Comparison of ENCODE assay signal across 9 cellular contexts in the genomic region with DNA sequence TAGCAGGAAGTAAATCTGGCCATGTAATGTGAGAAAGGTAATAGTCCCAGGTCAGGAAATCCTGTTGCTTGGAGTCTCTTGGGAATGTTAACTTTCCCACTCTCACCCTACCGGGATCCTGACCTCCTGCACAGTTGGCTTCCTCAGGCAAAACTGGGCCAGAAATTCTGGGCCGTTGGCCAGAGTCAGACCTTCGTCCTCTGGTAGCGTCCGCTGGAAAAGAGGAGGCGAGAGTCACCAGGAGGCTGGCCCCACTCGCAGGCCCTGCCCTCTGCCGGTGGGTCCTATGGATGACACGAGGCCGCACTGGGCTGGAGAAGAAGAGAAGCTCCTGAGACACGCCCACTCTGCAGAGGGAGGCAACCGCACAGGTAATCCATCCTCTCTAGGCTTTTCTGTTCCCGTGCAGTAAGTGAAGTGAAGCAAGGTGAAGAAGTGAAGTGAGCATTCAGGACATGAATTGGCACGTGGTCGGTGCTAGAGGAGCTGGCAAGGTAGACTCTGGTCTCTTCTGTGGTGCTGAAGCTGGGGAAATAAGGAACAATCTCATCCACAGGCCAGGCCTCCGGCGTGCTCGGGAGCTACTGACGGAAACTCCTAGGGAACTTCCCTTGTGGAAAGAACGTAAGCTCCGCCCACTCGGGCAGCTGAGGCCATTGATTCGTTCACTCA.
DNase-seq lines count a peak whose midpoint lies in the region; ATAC-seq, FAIRE-seq and TF ChIP-seq lines count a peak whose summit lies in the region.
"Had no signal": no experiment of that assay in that cellular context is flagged by ENCODE, and none has a peak within 500 bp of the region (broad histone marks: within the 10 kb centered on the region; RNA-seq: fewer than 3 reads in every experiment).

No MANE protein-coding gene starts in this region.

- no peak for FAIRE-seq in H54 (lab: Jason Lieb, UNC)
- FAIRE-seq: frontal cortex had no signal

- no peak for TF ChIP-seq POLR2A in H54 (IDR thresholded peaks at IDR 0.05; ENCODE audit: low read depth, low read length)

- H3K27me3 Mint-ChIP-seq in stimulated activated memory B cell treated with anti-CD40 and anti-IgM and Interleukin-4, amounts not matched to agents 10 μg/mL and 1 μg/mL and 100 μg/mL, for 72 hours: peaks cover 52% of the 10 kb centered on the region

- no peaks in the 10 kb centered on the region for H3K9me3 Mint-ChIP-seq in stimulated activated effector memory CD8-positive, alpha-beta T cell treated with anti-CD3 and anti-CD28 coated beads, Interleukin-12 subunit alpha, Interleukin-12 subunit beta, amount 100 ng/mL, for 72 hours
- no peaks in the 10 kb centered on the region for H3K9me3 Mint-ChIP-seq in stimulated activated memory B cell treated with anti-CD40 and anti-IgM and Interleukin-4, amounts not matched to agents 10 μg/mL and 1 μg/mL and 100 μg/mL, for 72 hours

- ATAC-seq in stimulated activated effector memory CD8-positive, alpha-beta T cell treated with anti-CD3 and anti-CD28 coated beads, Interleukin-12 subunit alpha, Interleukin-12 subunit beta, amount 100 ng/mL, for 72 hours: peak; percentile 55
- no peak for ATAC-seq in stimulated activated memory B cell treated with anti-CD40 and anti-IgM and Interleukin-4, amounts not matched to agents 10 μg/mL and 1 μg/mL and 100 μg/mL, for 72 hours

- DNase-seq in AG08396 (ENCODE audit: low spot score) (peak; percentile 48), H54 (ENCODE audit: insufficient read length, low spot score) (peak; percentile 74), NCI-H774 (lab: John Stamatoyannopoulos, UW) (peak; percentile 76), cerebellar cortex (ENCODE audit: low spot score) (peak; percentile 13), kidney tubule cell (ENCODE audit: low spot score) (peak; percentile 87), epidermal melanocyte (ENCODE audit: insufficient read length, low spot score) (no peak)
- peak in 1 of 2 donors; percentile 50 for DNase-seq in stimulated activated effector memory CD8-positive, alpha-beta T cell treated with anti-CD3 and anti-CD28 coated beads, Interleukin-12 subunit alpha, Interleukin-12 subunit beta, amount 100 ng/mL, for 72 hours (ENCODE audit: low spot score in 2 of 2)

- H3K4me3 Mint-ChIP-seq in stimulated activated effector memory CD8-positive, alpha-beta T cell treated with anti-CD3 and anti-CD28 coated beads, Interleukin-12 subunit alpha, Interleukin-12 subunit beta, amount 100 ng/mL, for 72 hours: no peak overlapping the region
- no peak overlapping the region for H3K4me3 Mint-ChIP-seq in stimulated activated memory B cell treated with anti-CD40 and anti-IgM and Interleukin-4, amounts not matched to agents 10 μg/mL and 1 μg/mL and 100 μg/mL, for 72 hours

- H3K4me1 Mint-ChIP-seq in stimulated activated effector memory CD8-positive, alpha-beta T cell treated with anti-CD3 and anti-CD28 coated beads, Interleukin-12 subunit alpha, Interleukin-12 subunit beta, amount 100 ng/mL, for 72 hours: peaks cover 7% of the 10 kb centered on the region
- peaks cover 7% of the 10 kb centered on the region for H3K4me1 Mint-ChIP-seq in stimulated activated memory B cell treated with anti-CD40 and anti-IgM and Interleukin-4, amounts not matched to agents 10 μg/mL and 1 μg/mL and 100 μg/mL, for 72 hours

- H3K36me3 Mint-ChIP-seq in stimulated activated effector memory CD8-positive, alpha-beta T cell treated with anti-CD3 and anti-CD28 coated beads, Interleukin-12 subunit alpha, Interleukin-12 subunit beta, amount 100 ng/mL, for 72 hours: no peaks in the 10 kb centered on the region
- H3K36me3 Mint-ChIP-seq in stimulated activated memory B cell treated with anti-CD40 and anti-IgM and Interleukin-4, amounts not matched to agents 10 μg/mL and 1 μg/mL and 100 μg/mL, for 72 hours: no peaks in the 10 kb centered on the region

- no peak overlapping the region for H3K27ac Mint-ChIP-seq in stimulated activated effector memory CD8-positive, alpha-beta T cell treated with anti-CD3 and anti-CD28 coated beads, Interleukin-12 subunit alpha, Interleukin-12 subunit beta, amount 100 ng/mL, for 72 hours
- H3K27ac Mint-ChIP-seq in stimulated activated memory B cell treated with anti-CD40 and anti-IgM and Interleukin-4, amounts not matched to agents 10 μg/mL and 1 μg/mL and 100 μg/mL, for 72 hours: no peak overlapping the region
